30 cellular contexts compared by ENCODE assay signal in genomic region chr3:147099076-147099475, GRCh38.
"Had no signal": no experiment of that assay in that cellular context is flagged by ENCODE, and none has a peak within 500 bp of the region (broad histone marks: within the 10 kb centered on the region; RNA-seq: fewer than 3 reads in every experiment).

No MANE protein-coding gene starts in this region.

- H3K9ac ChIP-seq: parathyroid adenoma had no signal

- ATAC-seq: effector memory CD8-positive, alpha-beta T cell; foreskin keratinocyte; gastroesophageal sphincter; heart left ventricle; left lobe of liver; mucosa of descending colon; natural killer cell treated with Interleukin-12 subunit alpha and Interleukin-12 subunit beta and Interleukin-15 and Interleukin-18, amount 100 ng/mL, for 72 hours; sciatic nerve; stimulated activated effector memory CD8-positive, alpha-beta T cell treated with anti-CD3 and anti-CD28 coated beads, Interleukin-12 subunit alpha, Interleukin-12 subunit beta, amount 100 ng/mL, for 72 hours had no signal

- H3K27me3 ChIP-seq: esophagus squamous epithelium, foreskin keratinocyte, gastroesophageal sphincter, heart left ventricle, hepatocyte, neutrophil, right atrium auricular region, stomach, thyroid gland, vagina had no signal

- H2AFZ ChIP-seq: hepatocyte, parathyroid adenoma had no signal

- H3K36me3 ChIP-seq: esophagus squamous epithelium, gastroesophageal sphincter, heart left ventricle, neutrophil, prostate gland, right atrium auricular region, stomach, thyroid gland, vagina had no signal

- DNase-seq: cortex of kidney; effector memory CD8-positive, alpha-beta T cell; erythroblast; esophagus squamous epithelium; foreskin keratinocyte; heart left ventricle; kidney; mesenchymal stem cell; mucosa of descending colon; naive B cell; stimulated activated CD4-positive, alpha-beta T cell treated with anti-CD3 and anti-CD28 coated beads, Interleukin-12 subunit alpha, Interleukin-12 subunit beta, amount 100 ng/mL, for 4 hours; stimulated activated CD4-positive, alpha-beta T cell treated with anti-CD3 and anti-CD28 coated beads, Interleukin-1b, Interleukin-23, amount 100 ng/mL, for 48 hours; stimulated activated CD4-positive, alpha-beta T cell treated with anti-CD3 and anti-CD28 coated beads, Interleukin-4, amount 100 ng/mL, for 24 hours; stimulated activated naive CD4-positive, alpha-beta T cell treated with Interleukin-2 at 50 U/mL for 16 hours; stomach; thyroid gland; trophoblast cell had no signal

- H3K4me2 ChIP-seq: hepatocyte, smooth muscle cell had no signal

- H3K79me2 ChIP-seq: hepatocyte, parathyroid adenoma had no signal

- H3K4me3 ChIP-seq: esophagus squamous epithelium, gastroesophageal sphincter, heart left ventricle, hepatocyte, lung, mucosa of descending colon, prostate gland, right atrium auricular region, smooth muscle cell, stomach, thyroid gland, vagina had no signal

- H3K9me3 ChIP-seq: esophagus squamous epithelium, neutrophil, prostate gland, thyroid gland, vagina had no signal

- H3K4me1 ChIP-seq: esophagus squamous epithelium, foreskin keratinocyte, gastroesophageal sphincter, heart left ventricle, parathyroid adenoma, prostate gland, right atrium auricular region, stomach, thyroid gland, vagina had no signal

- H3K27ac ChIP-seq: esophagus squamous epithelium, foreskin keratinocyte, gastroesophageal sphincter, heart left ventricle, hepatocyte, neutrophil, parathyroid adenoma, prostate gland, right atrium auricular region, stomach, thyroid gland, vagina had no signal
